12 cellular contexts compared by ENCODE assay signal in the genomic region with DNA sequence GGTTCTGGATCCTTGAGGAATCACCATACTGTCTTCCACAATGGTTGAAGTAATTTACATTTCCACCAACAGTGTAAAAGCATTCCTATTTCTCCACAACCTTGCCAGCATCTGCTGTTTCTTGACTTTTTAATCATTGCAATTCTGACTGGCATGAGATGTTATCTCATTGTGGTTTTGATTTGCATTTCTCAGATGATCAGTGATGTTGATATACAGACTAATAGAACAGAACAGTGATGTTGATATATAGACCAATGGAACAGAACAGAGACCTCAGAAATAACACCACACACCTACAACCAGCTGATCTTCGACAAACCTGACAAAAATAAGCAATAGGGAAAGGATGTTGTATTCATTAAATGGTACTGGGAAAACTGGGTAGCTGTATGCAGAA. TPM values are rescaled to one million over a fixed set of nuclear protein-coding genes. Genes with fewer than 3 reads are reported as not detected.
DNase-seq lines count a peak whose midpoint lies in the region; ATAC-seq and TF ChIP-seq lines count a peak whose summit lies in the region.
"Not testable (repeated sequence)": the region's sequence is repeated elsewhere in the genome, so short reads cannot be mapped to it uniquely, and the experiment has no call there.
"Had no signal": no experiment of that assay in that cellular context is flagged by ENCODE, and none has a peak within 500 bp of the region (broad histone marks: within the 10 kb centered on the region; RNA-seq: fewer than 3 reads in every experiment).

No MANE protein-coding gene starts in this region.

- not testable (repeated sequence) for TF ChIP-seq CTCF in CD4-positive, alpha-beta T cell (IDR thresholded peaks at IDR 0.05); Calu3 (IDR thresholded peaks at IDR 0.05; ENCODE audit: unreplicated experiment); PC-9 (conservative IDR thresholded peaks at IDR 0.05); breast epithelium (IDR thresholded peaks at IDR 0.05)

- H3K9me3 ChIP-seq in CD4-positive, alpha-beta T cell (ENCODE audit: control insufficient read depth, low read length); Karpas-422 (ENCODE audit: low read length); PC-9 (ENCODE audit: insufficient read depth, low read depth); T-helper 17 cell (ENCODE audit: control insufficient read depth, low read length, poor library complexity, severe bottlenecking); breast epithelium: not testable (repeated sequence)

- BruUV-seq in Calu3 (replicated peaks; lab: Mats Ljungman, UMichigan); PC-9 (replicated peaks; lab: Mats Ljungman, UMichigan): not testable (repeated sequence)

- peaks cover 51% of the 10 kb centered on the region for H3F3A ChIP-seq in PC-9 (ENCODE audit: insufficient read depth, low read depth)

- not testable (repeated sequence) for H3K27me3 Mint-ChIP-seq in CD4-positive, alpha-beta T cell; Calu3 (ENCODE audit: unreplicated experiment); T-helper 17 cell; memory B cell; stimulated activated memory B cell treated with anti-CD40 and anti-IgM and Interleukin-4, amounts not matched to agents 10 μg/mL and 1 μg/mL and 100 μg/mL, for 72 hours

- not testable (repeated sequence) for TF ChIP-seq POLR2A in breast epithelium (IDR thresholded peaks at IDR 0.05)

- H3K36me3 ChIP-seq in Karpas-422 (ENCODE audit: insufficient read depth, low read length) (peaks cover 30% of the 10 kb centered on the region), PC-9 (ENCODE audit: low read depth) (peaks cover 20% of the 10 kb centered on the region)
- H3K36me3 ChIP-seq in breast epithelium, result not testable (repeated sequence)

- not testable (repeated sequence) for H3K9me2 ChIP-seq in Karpas-422 (replicated peaks; ENCODE audit: insufficient read depth, low read length); PC-9 (ENCODE audit: insufficient read depth)

- H3K27me3 ChIP-seq in CD4-positive, alpha-beta T cell (ENCODE audit: control insufficient read depth, insufficient read depth, low read length); Karpas-422 (ENCODE audit: low read length); PC-9 (ENCODE audit: insufficient read depth, low read depth); breast epithelium: not testable (repeated sequence)

- intact Hi-C loops in CD4-positive, alpha-beta T cell (cut with DNase I, micrococcal nuclease); Calu3 (cut with micrococcal nuclease; ENCODE audit: unreplicated experiment); breast epithelium (cut with DNase I; ENCODE audit: low total_unique reads): not testable (repeated sequence)
- intact Hi-C loops in PC-9 (cut with micrococcal nuclease; ENCODE audit: unreplicated experiment), result loop anchor here (10.0 kb wide), 1 partner anchor 96 kb away; no protein-coding TSS in a partner anchor

- peaks cover 21% of the 10 kb centered on the region for H3K4me1 ChIP-seq in Karpas-422 (ENCODE audit: low read length)
- H3K4me1 ChIP-seq in PC-9 (replicated peaks; ENCODE audit: insufficient read depth), result peaks cover 53% of the 10 kb centered on the region
- peaks cover 0 to 16% of the 10 kb centered on the region in 2 donors for H3K4me1 ChIP-seq in breast epithelium

- peaks cover 92% of the 10 kb centered on the region for H3K79me2 ChIP-seq in Karpas-422 (ENCODE audit: low read length)
- H3K79me2 ChIP-seq in PC-9 (ENCODE audit: low read depth), result peaks cover 63% of the 10 kb centered on the region

- H3K4me2 ChIP-seq in Karpas-422 (ENCODE audit: low read depth, low read length, poor library complexity, severe bottlenecking), result not testable (repeated sequence)
- peak overlapping the region; percentile 5; the same call in 1 of the 2 replicates for H3K4me2 ChIP-seq in PC-9

- not testable (repeated sequence) for H4K20me1 ChIP-seq in Karpas-422 (ENCODE audit: insufficient read depth, low read depth, low read length); PC-9 (ENCODE audit: insufficient read depth)

- CTCF ChIA-PET in CD4-positive, alpha-beta T cell (lab: Charles Lee), result interaction anchor here (1.5 kb wide), 1 partner anchor 29 kb away, joined by 3 read pairs; no protein-coding TSS in a partner anchor
- CTCF ChIA-PET in Calu3 (lab: Charles Lee); PC-9 (lab: Charles Lee): not testable (repeated sequence)

- H3K27ac Mint-ChIP-seq in CD4-positive, alpha-beta T cell, result peak overlapping the region; percentile 45
- H3K27ac Mint-ChIP-seq in Calu3 (ENCODE audit: unreplicated experiment), result peak overlapping the region; percentile 36
- H3K27ac Mint-ChIP-seq in T-helper 17 cell, result peak overlapping the region; percentile 63
- H3K27ac Mint-ChIP-seq in memory B cell, result not testable (repeated sequence)
- H3K27ac Mint-ChIP-seq in stimulated activated memory B cell treated with anti-CD40 and anti-IgM and Interleukin-4, amounts not matched to agents 10 μg/mL and 1 μg/mL and 100 μg/mL, for 72 hours, result peak overlapping the region; percentile 24

- H3K9me3 Mint-ChIP-seq in CD4-positive, alpha-beta T cell; Calu3 (ENCODE audit: low read depth, unreplicated experiment); memory B cell; stimulated activated memory B cell treated with anti-CD40 and anti-IgM and Interleukin-4, amounts not matched to agents 10 μg/mL and 1 μg/mL and 100 μg/mL, for 72 hours: not testable (repeated sequence)

- DNase-seq in CD4-positive, alpha-beta T cell; Calu3; PC-9; T-helper 17 cell; breast epithelium (ENCODE audit: low spot score in 2 of 2); memory B cell (ENCODE audit: low spot score in 2 of 2): not testable (repeated sequence)
- DNase-seq in Karpas-422, result peak; percentile 27

- not testable (repeated sequence) for H3K27ac ChIP-seq in CD4-positive, alpha-beta T cell (ENCODE audit: low read depth, low read length); Karpas-422 (ENCODE audit: low read length)
- H3K27ac ChIP-seq in PC-9 (peak overlapping the region; percentile 85; the same call in 1 of the 2 replicates), breast epithelium (peak overlapping the region; percentile 19 to 85)

- H3K36me3 Mint-ChIP-seq in CD4-positive, alpha-beta T cell (ENCODE audit: low read depth), result peaks cover 37% of the 10 kb centered on the region
- H3K36me3 Mint-ChIP-seq in Calu3 (ENCODE audit: insufficient read depth, unreplicated experiment) (peaks cover 22% of the 10 kb centered on the region), memory B cell (peaks cover 19% of the 10 kb centered on the region)
- H3K36me3 Mint-ChIP-seq in T-helper 17 cell (ENCODE audit: low read depth), result not testable (repeated sequence)
- H3K36me3 Mint-ChIP-seq in stimulated activated memory B cell treated with anti-CD40 and anti-IgM and Interleukin-4, amounts not matched to agents 10 μg/mL and 1 μg/mL and 100 μg/mL, for 72 hours, result peaks cover 35% of the 10 kb centered on the region

- POLR2A ChIA-PET in CD4-positive, alpha-beta T cell (lab: Charles Lee); PC-9 (lab: Charles Lee; ENCODE audit: unreplicated experiment): not testable (repeated sequence)

- H3K4me3 Mint-ChIP-seq in CD4-positive, alpha-beta T cell, result peak overlapping the region; percentile 14
- H3K4me3 Mint-ChIP-seq in Calu3 (ENCODE audit: low read depth, unreplicated experiment); memory B cell; stimulated activated memory B cell treated with anti-CD40 and anti-IgM and Interleukin-4, amounts not matched to agents 10 μg/mL and 1 μg/mL and 100 μg/mL, for 72 hours: not testable (repeated sequence)
- peak overlapping the region; percentile 55 for H3K4me3 Mint-ChIP-seq in T-helper 17 cell

- not testable (repeated sequence) for H3K4me3 ChIP-seq in Karpas-422 (ENCODE audit: low read length); PC-9; breast epithelium

- not testable (repeated sequence) for ATAC-seq in CD4-positive, alpha-beta T cell (ENCODE audit: poor library complexity); T-helper 17 cell; stimulated activated memory B cell treated with anti-CD40 and anti-IgM and Interleukin-4, amounts not matched to agents 10 μg/mL and 1 μg/mL and 100 μg/mL, for 72 hours
- ATAC-seq in memory B cell (ENCODE audit: low read depth), result peak; percentile 41

- peaks cover 77% of the 10 kb centered on the region for H3K4me1 Mint-ChIP-seq in CD4-positive, alpha-beta T cell (ENCODE audit: low read depth)
- H3K4me1 Mint-ChIP-seq in Calu3 (ENCODE audit: low read depth, unreplicated experiment), result peaks cover 52% of the 10 kb centered on the region
- H3K4me1 Mint-ChIP-seq in T-helper 17 cell, result peaks cover 35% of the 10 kb centered on the region
- H3K4me1 Mint-ChIP-seq in memory B cell, result peaks cover 38% of the 10 kb centered on the region
- peaks cover 57% of the 10 kb centered on the region for H3K4me1 Mint-ChIP-seq in stimulated activated memory B cell treated with anti-CD40 and anti-IgM and Interleukin-4, amounts not matched to agents 10 μg/mL and 1 μg/mL and 100 μg/mL, for 72 hours

- H2AFZ ChIP-seq in Karpas-422 (ENCODE audit: low read length); PC-9: not testable (repeated sequence)

- H3K9ac ChIP-seq in Karpas-422 (ENCODE audit: low read length), result not testable (repeated sequence)

RNA-seq across cellular contexts. Expression of gene SPECC1L, which starts 29.9 kb away (rescaled TPM):
- 10 to 100 TPM; 27.5 to 31.8 TPM for total RNA-seq in CD4-positive, alpha-beta T cell
- total RNA-seq in Calu3 (2022), result 52.2 and 53.4 TPM in 2 replicates
- 33.7 and 35.1 TPM in 2 replicates for total RNA-seq in Karpas-422 (2014; rRNA removed; shearing (Covaris generic); ENCODE audit: low replicate concordance)
- total RNA-seq in PC-9 (2021), result 37.6 and 38.9 TPM in 2 replicates
- 10 to 100 TPM; 34.9 to 35.2 TPM for total RNA-seq in T-helper 17 cell
- 10 to 100 TPM; 33.4 to 61.0 (median 53.7) TPM for total RNA-seq in breast epithelium

RNA-seq across cellular contexts. Expression of gene GGT5, which starts 55.6 kb away (rescaled TPM):
- total RNA-seq in CD4-positive, alpha-beta T cell, result not detected
- total RNA-seq in Calu3 (2022), result 0.28 and 0.64 TPM in 2 replicates
- not detected in 2 replicates for total RNA-seq in Karpas-422 (2014; rRNA removed; shearing (Covaris generic); ENCODE audit: low replicate concordance)
- total RNA-seq in PC-9 (2021), result not detected in 2 replicates
- not detected for total RNA-seq in T-helper 17 cell
- 100 to 1,000 TPM in 1 of 3 donors, 10 to 100 TPM in 2; 27.1 to 114 (median 61.0) TPM for total RNA-seq in breast epithelium
- total RNA-seq: A172, Daoy, G401, H1 had no signal

Comparison
In these comparisons a context has a peak if more than half of its experiments do, and no peak if none do; other contexts are left out.
1. RNA of gene GGT5, which starts 55.6 kb away (total RNA-seq): 27.1 to 114 TPM in breast epithelium; 0.28 to 0.64 TPM in Calu3, not detected in CD4-positive, alpha-beta T cell, not detected in PC-9, not detected in T-helper 17 cell and not detected in Karpas-422; every median in the first group is over 10 times any median in the second.